ENCODE assay signal across 20 cellular contexts in genomic region chr1:25622526-25622925, GRCh38. TPM values are rescaled to one million over a fixed set of nuclear protein-coding genes. Genes with fewer than 3 reads are reported as not detected.
DNase-seq lines count a peak whose midpoint lies in the region; ATAC-seq and TF ChIP-seq lines count a peak whose summit lies in the region.
"Had no signal": no experiment of that assay in that cellular context is flagged by ENCODE, and none has a peak within 500 bp of the region (broad histone marks: within the 10 kb centered on the region; RNA-seq: fewer than 3 reads in every experiment).

No MANE protein-coding gene starts in this region.

- no peak for TF ChIP-seq EP300 in sigmoid colon (IDR thresholded peaks at IDR 0.05)

- in situ Hi-C loops in GM13977 (cut with MboI; ENCODE audit: low pct_unique_long_range_greater_than_20kb, low sequenced_read_pairs, unreplicated experiment), result no loop called here

- no peaks in the 10 kb centered on the region for H3K27me3 ChIP-seq in sigmoid colon
- H3K27me3 ChIP-seq: suprapubic skin, vagina had no signal

- TF ChIP-seq POLR2A in sigmoid colon (IDR thresholded peaks at IDR 0.05), result no peak

- DNase-seq in activated CD8-positive, alpha-beta T cell treated with anti-CD3 and anti-CD28 coated beads for 36 hours, result peak; percentile 61
- no peak for DNase-seq in activated CD8-positive, alpha-beta T cell treated with anti-CD3 and anti-CD28 coated beads, Interleukin-2, amount 10 ng/mL, durations not matched to agents 7 days and 5 days
- DNase-seq in T-helper 17 cell (no peak), sigmoid colon (no peak), T1000 (lab: John Stamatoyannopoulos, UW) (no peak), GM13977 (ENCODE audit: low spot score) (no peak), WTC11 (ENCODE audit: low spot score) (no peak)
- DNase-seq in activated naive CD4-positive, alpha-beta T cell treated with anti-CD3 and anti-CD28 coated beads, Interleukin-2, amount 50 U/mL, for 72 hours (ENCODE audit: low spot score in 2 of 2), result peak in 1 of 2 donors; percentile 46
- DNase-seq: activated CD4-positive, CD25-positive, alpha-beta regulatory T cell treated with anti-CD3 and anti-CD28 coated beads, Interleukin-2, amount 50 U/mL, for 72 hours; caudate nucleus; mesendoderm; NCI-H774; PC-3 had no signal

- H3K4me3 ChIP-seq in sigmoid colon, result no peak overlapping the region
- H3K4me3 ChIP-seq: BLaER1, SJSA1, suprapubic skin, vagina had no signal

- peak; percentile 57 for ATAC-seq in activated CD8-positive, alpha-beta T cell treated with anti-CD3 and anti-CD28 coated beads for 36 hours
- no peak for ATAC-seq in activated CD8-positive, alpha-beta T cell treated with anti-CD3 and anti-CD28 coated beads, Interleukin-2, amount 10 ng/mL, durations not matched to agents 7 days and 5 days
- ATAC-seq in T-helper 17 cell, result peak; percentile 57
- ATAC-seq in activated naive CD4-positive, alpha-beta T cell treated with anti-CD3 and anti-CD28 coated beads, Interleukin-2, amount 50 U/mL, for 72 hours, result peak; percentile 69 to 72
- ATAC-seq in WTC11, result no peak
- ATAC-seq: esophagus mucosa; natural killer cell treated with Interleukin-12 subunit alpha and Interleukin-12 subunit beta and Interleukin-15 and Interleukin-18, amount 100 ng/mL, for 72 hours; PC-3 had no signal

- H3K36me3 ChIP-seq in sigmoid colon, result no peaks in the 10 kb centered on the region
- H3K36me3 ChIP-seq: BLaER1, SJSA1, suprapubic skin, vagina had no signal

- TF ChIP-seq CTCF in activated CD8-positive, alpha-beta T cell treated with anti-CD3 and anti-CD28 coated beads for 36 hours (IDR thresholded peaks at IDR 0.05), result peak; percentile 42
- TF ChIP-seq CTCF in sigmoid colon (IDR thresholded peaks at IDR 0.05) (peak in 1 of 4 experiments; percentile 24), GM13977 (IDR thresholded peaks at IDR 0.05; ENCODE audit: extremely low read depth, insufficient read depth, missing control alignments) (no peak), WTC11 (IDR thresholded peaks at IDR 0.05) (no peak)

- no peak overlapping the region for H3K27ac Mint-ChIP-seq in activated CD8-positive, alpha-beta T cell treated with anti-CD3 and anti-CD28 coated beads for 36 hours
- H3K27ac Mint-ChIP-seq in activated CD8-positive, alpha-beta T cell treated with anti-CD3 and anti-CD28 coated beads, Interleukin-2, amount 10 ng/mL, durations not matched to agents 7 days and 5 days, result no peak overlapping the region
- peak overlapping the region; percentile 95 for H3K27ac Mint-ChIP-seq in T-helper 17 cell
- peak overlapping the region in 1 of 2 donors; percentile 18 for H3K27ac Mint-ChIP-seq in activated naive CD4-positive, alpha-beta T cell treated with anti-CD3 and anti-CD28 coated beads, Interleukin-2, amount 50 U/mL, for 72 hours
- no peak overlapping the region for H3K27ac Mint-ChIP-seq in WTC11
- H3K27ac Mint-ChIP-seq: activated T-helper 1 cell treated with anti-CD3 and anti-CD28 coated beads, Interleukin-12 subunit alpha, Interleukin-12 subunit beta, Interleukin-2, Interleukin-4 antibody, amounts not matched to agents 30 ng/mL and 10 ng/mL and 1 ng/mL, durations not matched to agents 14 hours and 24 hours and 36 hours; natural killer cell treated with Interleukin-12 subunit alpha and Interleukin-12 subunit beta and Interleukin-15 and Interleukin-18, amount 100 ng/mL, for 72 hours had no signal

- peaks cover 4% of the 10 kb centered on the region for H3K9me3 Mint-ChIP-seq in activated CD8-positive, alpha-beta T cell treated with anti-CD3 and anti-CD28 coated beads for 36 hours
- peaks cover 4% of the 10 kb centered on the region for H3K9me3 Mint-ChIP-seq in activated CD8-positive, alpha-beta T cell treated with anti-CD3 and anti-CD28 coated beads, Interleukin-2, amount 10 ng/mL, durations not matched to agents 7 days and 5 days (ENCODE audit: insufficient read depth)
- H3K9me3 Mint-ChIP-seq in activated naive CD4-positive, alpha-beta T cell treated with anti-CD3 and anti-CD28 coated beads, Interleukin-2, amount 50 U/mL, for 72 hours, result no peaks in the 10 kb centered on the region
- H3K9me3 Mint-ChIP-seq in WTC11, result peaks cover 6% of the 10 kb centered on the region
- H3K9me3 Mint-ChIP-seq: natural killer cell treated with Interleukin-12 subunit alpha and Interleukin-12 subunit beta and Interleukin-15 and Interleukin-18, amount 100 ng/mL, for 72 hours had no signal

- peaks cover 3% of the 10 kb centered on the region for H3K36me3 Mint-ChIP-seq in activated CD8-positive, alpha-beta T cell treated with anti-CD3 and anti-CD28 coated beads for 36 hours (ENCODE audit: low read depth)
- H3K36me3 Mint-ChIP-seq in activated CD8-positive, alpha-beta T cell treated with anti-CD3 and anti-CD28 coated beads, Interleukin-2, amount 10 ng/mL, durations not matched to agents 7 days and 5 days (ENCODE audit: low read depth), result peaks cover 59% of the 10 kb centered on the region
- H3K36me3 Mint-ChIP-seq in T-helper 17 cell (ENCODE audit: low read depth), result peaks cover 4% of the 10 kb centered on the region
- H3K36me3 Mint-ChIP-seq in activated naive CD4-positive, alpha-beta T cell treated with anti-CD3 and anti-CD28 coated beads, Interleukin-2, amount 50 U/mL, for 72 hours, result peaks cover 11 to 12% of the 10 kb centered on the region in 2 donors
- H3K36me3 Mint-ChIP-seq in WTC11, result no peaks in the 10 kb centered on the region
- H3K36me3 Mint-ChIP-seq: natural killer cell treated with Interleukin-12 subunit alpha and Interleukin-12 subunit beta and Interleukin-15 and Interleukin-18, amount 100 ng/mL, for 72 hours had no signal

- peaks cover 3% of the 10 kb centered on the region for H3K27me3 Mint-ChIP-seq in activated CD8-positive, alpha-beta T cell treated with anti-CD3 and anti-CD28 coated beads for 36 hours
- H3K27me3 Mint-ChIP-seq in activated CD8-positive, alpha-beta T cell treated with anti-CD3 and anti-CD28 coated beads, Interleukin-2, amount 10 ng/mL, durations not matched to agents 7 days and 5 days (ENCODE audit: low read depth), result peaks cover 6% of the 10 kb centered on the region
- H3K27me3 Mint-ChIP-seq in T-helper 17 cell (no peaks in the 10 kb centered on the region), WTC11 (ENCODE audit: low read depth) (peaks cover 20% of the 10 kb centered on the region)

- H3K27ac ChIP-seq in sigmoid colon, result peak overlapping the region in 3 of 4 donors; percentile 3 to 88 (median 29)
- H3K27ac ChIP-seq: BLaER1, SJSA1, suprapubic skin, vagina had no signal

- intact Hi-C loops in activated CD8-positive, alpha-beta T cell treated with anti-CD3 and anti-CD28 coated beads for 36 hours (cut with micrococcal nuclease), result loop anchor here (5.0 kb wide), 2 partner anchors 55 to 175 kb away; no protein-coding TSS in a partner anchor
- intact Hi-C loops in sigmoid colon (cut with DNase I), result loop anchor here (5.0 kb wide), 1 partner anchor 35 kb away; no protein-coding TSS in a partner anchor

- no peak overlapping the region for H3K4me3 Mint-ChIP-seq in activated CD8-positive, alpha-beta T cell treated with anti-CD3 and anti-CD28 coated beads for 36 hours
- H3K4me3 Mint-ChIP-seq in activated CD8-positive, alpha-beta T cell treated with anti-CD3 and anti-CD28 coated beads, Interleukin-2, amount 10 ng/mL, durations not matched to agents 7 days and 5 days, result no peak overlapping the region
- peak overlapping the region; percentile 67 for H3K4me3 Mint-ChIP-seq in T-helper 17 cell
- no peak overlapping the region for H3K4me3 Mint-ChIP-seq in WTC11
- H3K4me3 Mint-ChIP-seq: activated T-helper 1 cell treated with anti-CD3 and anti-CD28 coated beads, Interleukin-12 subunit alpha, Interleukin-12 subunit beta, Interleukin-2, Interleukin-4 antibody, amounts not matched to agents 30 ng/mL and 10 ng/mL and 1 ng/mL, durations not matched to agents 14 hours and 24 hours and 36 hours; natural killer cell treated with Interleukin-12 subunit alpha and Interleukin-12 subunit beta and Interleukin-15 and Interleukin-18, amount 100 ng/mL, for 72 hours had no signal

- H3K4me1 ChIP-seq in sigmoid colon, result peaks cover 0 to 57% (median 47%) of the 10 kb centered on the region in 4 donors

- peaks cover 75% of the 10 kb centered on the region for H3K4me1 Mint-ChIP-seq in activated CD8-positive, alpha-beta T cell treated with anti-CD3 and anti-CD28 coated beads for 36 hours (ENCODE audit: low read depth)
- H3K4me1 Mint-ChIP-seq in activated CD8-positive, alpha-beta T cell treated with anti-CD3 and anti-CD28 coated beads, Interleukin-2, amount 10 ng/mL, durations not matched to agents 7 days and 5 days (ENCODE audit: low read depth), result peaks cover 72% of the 10 kb centered on the region
- peaks cover 66% of the 10 kb centered on the region for H3K4me1 Mint-ChIP-seq in T-helper 17 cell
- H3K4me1 Mint-ChIP-seq in WTC11, result peaks cover 26% of the 10 kb centered on the region

- WGBS in sigmoid colon, 2 donors, result 85 to 87% methylated on average over 6 of the region's 6 CpGs

- POLR2A ChIA-PET in activated CD8-positive, alpha-beta T cell treated with anti-CD3 and anti-CD28 coated beads for 36 hours (lab: Charles Lee), result interaction anchor here (0.7 to 3.3 kb wide), 4 partner anchors 9 to 54 kb away, joined by 3 to 15 read pairs (median 4); no protein-coding TSS in a partner anchor
- POLR2A ChIA-PET in activated CD8-positive, alpha-beta T cell treated with anti-CD3 and anti-CD28 coated beads, Interleukin-2, amount 10 ng/mL, durations not matched to agents 7 days and 5 days (lab: Charles Lee), result interaction anchor here (1.3 kb wide), 1 partner anchor 19 kb away, joined by 4 read pairs; no protein-coding TSS in a partner anchor
- POLR2A ChIA-PET in WTC11 (lab: Charles Lee), result no interaction called here

- no peaks in the 10 kb centered on the region for H3K9me3 ChIP-seq in T-helper 17 cell (ENCODE audit: control insufficient read depth, low read length, poor library complexity, severe bottlenecking)
- peaks cover 0 to 3% (median 0%) of the 10 kb centered on the region in 4 donors for H3K9me3 ChIP-seq in sigmoid colon
- H3K9me3 ChIP-seq: SJSA1, suprapubic skin, vagina had no signal

- CTCF ChIA-PET in activated CD8-positive, alpha-beta T cell treated with anti-CD3 and anti-CD28 coated beads for 36 hours (lab: Charles Lee), result interaction anchor here (0.8 to 3.2 kb wide), 9 partner anchors 10 to 149 kb away, joined by 3 to 20 read pairs (median 5); no protein-coding TSS in a partner anchor
- CTCF ChIA-PET in activated CD8-positive, alpha-beta T cell treated with anti-CD3 and anti-CD28 coated beads, Interleukin-2, amount 10 ng/mL, durations not matched to agents 7 days and 5 days (lab: Charles Lee), result interaction anchor here (0.8 to 4.7 kb wide), 6 partner anchors 9 to 187 kb away, joined by 3 to 28 read pairs (median 6); no protein-coding TSS in a partner anchor
- CTCF ChIA-PET in WTC11 (lab: Charles Lee), result no interaction called here

RNA-seq across cellular contexts. Expression of gene MAN1C1, which starts 5.9 kb away (rescaled TPM):
- total RNA-seq in activated CD8-positive, alpha-beta T cell treated with anti-CD3 and anti-CD28 coated beads for 36 hours, result 1 to 10 TPM; 3.7 to 4.4 TPM
- total RNA-seq in activated CD8-positive, alpha-beta T cell treated with anti-CD3 and anti-CD28 coated beads, Interleukin-2, amount 10 ng/mL, durations not matched to agents 7 days and 5 days, result 10 to 100 TPM; 16.8 to 17.9 TPM
- total RNA-seq in T-helper 17 cell (10 to 100 TPM; 16.9 to 27.3 TPM), sigmoid colon (10 to 100 TPM; 12.8 to 32.1 (median 22.9) TPM), WTC11 (2021) (10.4 to 16.8 TPM (median 12.2 TPM) in 3 replicates)
- total RNA-seq in activated naive CD4-positive, alpha-beta T cell treated with anti-CD3 and anti-CD28 coated beads, Interleukin-2, amount 50 U/mL, for 72 hours, result 10 to 100 TPM in 1 of 2 donors, 1 to 10 TPM in 1; 8.8 to 15.3 TPM
- polyA plus RNA-seq in sigmoid colon, result 1 to 10 TPM in 2 of 3 donors, under 1 TPM in 1; 0.69 to 7.4 (median 3.6) TPM
- total RNA-seq: SJSA1 had no signal

Comparison
In these comparisons a context has a peak if more than half of its experiments do, and no peak if none do; other contexts are left out.
1. ATAC-seq: peak in activated CD8-positive, alpha-beta T cell treated with anti-CD3 and anti-CD28 coated beads for 36 hours (single experiment), T-helper 17 cell (single experiment) and activated naive CD4-positive, alpha-beta T cell treated with anti-CD3 and anti-CD28 coated beads, Interleukin-2, amount 50 U/mL, for 72 hours (2 of 2); none in activated CD8-positive, alpha-beta T cell treated with anti-CD3 and anti-CD28 coated beads, Interleukin-2, amount 10 ng/mL, durations not matched to agents 7 days and 5 days (single experiment) and WTC11 (single experiment).